In the genomic region with DNA sequence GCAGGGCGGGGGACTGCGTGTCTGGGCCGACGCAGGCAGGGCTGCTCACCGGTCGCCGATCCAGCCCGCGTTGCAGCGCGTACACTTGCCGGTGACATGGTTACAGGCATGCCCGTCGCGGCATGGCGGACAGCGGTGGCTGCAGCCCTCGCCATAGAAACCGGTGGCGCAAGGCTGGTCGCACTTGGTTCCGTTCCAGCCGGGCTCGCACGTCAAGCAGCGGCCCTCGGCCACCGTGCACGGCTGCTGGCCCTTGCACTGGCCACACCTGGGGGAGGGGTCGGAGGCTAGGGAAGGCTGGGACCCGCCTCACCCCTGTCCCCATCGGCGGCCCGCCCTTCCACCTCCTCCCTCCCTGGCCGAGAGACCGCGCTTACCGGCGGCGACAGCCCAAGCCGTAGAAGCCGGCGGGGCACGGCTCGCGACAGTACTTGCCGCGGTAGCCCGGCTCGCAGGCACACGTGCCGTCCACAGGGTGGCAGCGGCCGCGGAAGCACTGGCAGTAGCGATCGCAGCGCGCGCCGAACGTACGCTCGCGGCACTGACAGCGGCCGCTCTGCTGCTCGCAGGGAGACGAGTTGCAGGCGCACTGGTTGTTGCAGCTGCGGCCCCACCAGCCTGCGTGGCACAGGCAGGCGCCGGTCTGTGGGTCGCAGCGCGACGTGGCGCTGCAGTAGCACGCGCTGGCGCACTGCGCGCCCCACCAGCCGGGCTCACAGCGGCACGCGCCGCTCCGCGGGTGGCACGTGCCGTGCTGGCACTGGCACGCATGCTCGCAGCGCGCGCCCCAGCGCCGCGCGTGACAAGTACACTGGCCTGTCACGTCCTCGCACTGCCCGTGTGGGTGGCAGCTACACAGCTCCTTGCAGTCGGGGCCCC, we compare ENCODE assay signal across 8 cellular contexts. TPM values are rescaled to one million over a fixed set of nuclear protein-coding genes. Genes with fewer than 3 reads are reported as not detected.
A peak's percentile ranks its signal among the peaks of the same experiment; 100 is the strongest.
DNase-seq lines count a peak whose midpoint lies in the region; ATAC-seq lines count a peak whose summit lies in the region.

No MANE protein-coding gene starts in this region.

- H3K4me3 ChIP-seq in skeletal muscle tissue (ENCODE audit: low read length in 3 of 3), result peak overlapping the region in 2 of 3 donors; percentile 68 to 70

- H3K27me3 ChIP-seq in skeletal muscle tissue (ENCODE audit: control insufficient read depth in 3 of 3, insufficient read depth in 3 of 3, low read length in 3 of 3), result peaks cover 32 to 36% (median 35%) of the 10 kb centered on the region in 3 donors

- H3K4me1 ChIP-seq in skeletal muscle tissue (ENCODE audit: control insufficient read depth in 3 of 3, insufficient read depth in 3 of 3, low read length in 3 of 3), result peaks cover 8 to 16% (median 16%) of the 10 kb centered on the region in 3 donors

- H3K9me3 ChIP-seq in skeletal muscle tissue (ENCODE audit: control insufficient read depth in 3 of 3, low read length in 3 of 3), result no peaks in the 10 kb centered on the region

- intact Hi-C loops in left cardiac atrium (cut with DNase I), result loop anchor here in 1 of 2 donors (10.0 kb wide), 1 partner anchor 64 kb away; the partner anchor contains the start of gene KLHL22

- DNase-seq in DMS53 (lab: John Stamatoyannopoulos, UW) (peak; percentile 74), NCI-H2171 (lab: John Stamatoyannopoulos, UW) (peak; percentile 70), left cardiac atrium (peak; percentile 55), foreskin melanocyte (no peak)
- peak; percentile 53 for DNase-seq in activated effector memory CD4-positive, alpha-beta T cell treated with Interleukin-2 at 50 U/mL for 16 hours

- peaks cover 0 to 4% (median 3%) of the 10 kb centered on the region in 3 donors for H3K36me3 ChIP-seq in skeletal muscle tissue (ENCODE audit: control insufficient read depth in 3 of 3, insufficient read depth in 3 of 3, low read length in 3 of 3)

- peak overlapping the region in 1 of 3 donors; percentile 66 for H3K9ac ChIP-seq in skeletal muscle tissue (ENCODE audit: low read depth in 1 of 3, low read length in 3 of 3)

- ATAC-seq in left cardiac atrium, result peak; percentile 35 to 43
- no peak for ATAC-seq in HG02970 (IDR thresholded peaks at IDR 0.05; ENCODE audit: low FRiP score, unreplicated experiment)
- ATAC-seq in HG03280 (IDR thresholded peaks at IDR 0.05; ENCODE audit: unreplicated experiment), result no peak

- no peak overlapping the region for H3K27ac ChIP-seq in skeletal muscle tissue (ENCODE audit: low read depth, low read length)

RNA-seq across cellular contexts. Expression of gene SCARF2, which starts 6.7 kb away (rescaled TPM):
- total RNA-seq in left cardiac atrium, result 1 to 10 TPM; 3.2 to 8.3 TPM
- total RNA-seq in skeletal muscle tissue, result 7.8 TPM

RNA-seq across cellular contexts. Expression of gene ZNF74, which starts 36.9 kb away (rescaled TPM):
- 1 to 10 TPM; 3.9 to 6.5 TPM for total RNA-seq in left cardiac atrium
- 9.9 TPM for total RNA-seq in skeletal muscle tissue

Comparison
In these comparisons a context has a peak if more than half of its experiments do, and no peak if none do; other contexts are left out.
1. ATAC-seq: peak in left cardiac atrium (2 of 2); none in HG02970 (single experiment) and HG03280 (single experiment).